ENCODE assay signal across 12 cellular contexts in genomic region chr2:54454548-54454921, GRCh38. TPM values are rescaled to one million over a fixed set of nuclear protein-coding genes. Genes with fewer than 3 reads are reported as not detected.
A peak's percentile ranks its signal among the peaks of the same experiment; 100 is the strongest.
DNase-seq lines count a peak whose midpoint lies in the region; ATAC-seq and TF ChIP-seq lines count a peak whose summit lies in the region.
"Had no signal": no experiment of that assay in that cellular context is flagged by ENCODE, and none has a peak within 500 bp of the region (broad histone marks: within the 10 kb centered on the region; RNA-seq: fewer than 3 reads in every experiment).

No MANE protein-coding gene starts in this region.

- H3K27me3 ChIP-seq in HUES64 (ENCODE audit: insufficient read depth, low read length) (peaks cover 41% of the 10 kb centered on the region), endodermal cell (ENCODE audit: control insufficient read depth, insufficient read depth, low read length, poor library complexity, severe bottlenecking) (peaks cover 6% of the 10 kb centered on the region), neuron (ENCODE audit: insufficient read depth, low read length) (no peaks in the 10 kb centered on the region)

- H3K4me3 ChIP-seq in HUES64 (ENCODE audit: low read length) (peak overlapping the region; percentile 98), endodermal cell (ENCODE audit: low read length) (peak overlapping the region; percentile 95), neuron (ENCODE audit: low read length) (peak overlapping the region; percentile 51)

- DNase-seq in AG09319 (ENCODE audit: extremely low read depth, low read depth): no peak
- DNase-seq in endodermal cell: no peak
- DNase-seq in posterior cingulate gyrus: no peak
- DNase-seq in Kasumi-1 (lab: John Stamatoyannopoulos, UW): no peak
- no peak for DNase-seq in OCI-M2 (lab: John Stamatoyannopoulos, UW; ENCODE audit: unreplicated experiment)
- DNase-seq: central memory CD4-positive, alpha-beta T cell; naive B cell; NCI-H524 had no signal

- H3K36me3 Mint-ChIP-seq in endodermal cell (ENCODE audit: low read depth): no peaks in the 10 kb centered on the region
- H3K36me3 Mint-ChIP-seq: naive B cell had no signal

- intact Hi-C loops in posterior cingulate gyrus (cut with DNase I): loop anchor here (10.0 kb wide), 3 partner anchors 70 to 340 kb away; partner anchors contain the start of gene ACYP2

- H2AFZ ChIP-seq in neuron (ENCODE audit: low read depth, low read length): peak overlapping the region; percentile 24

- WGBS in HUES64: no CpG with 5 or more reads among the region's 2 CpGs
- WGBS in endodermal cell (ENCODE audit: insufficient coverage in 1 of 2, insufficient read length in 1 of 2), 2 experiments: 83 to 91% methylated on average over 1 of the region's 2 CpGs

- H3K36me3 ChIP-seq in HUES64 (ENCODE audit: insufficient read depth, low read length) (no peaks in the 10 kb centered on the region), endodermal cell (ENCODE audit: control insufficient read depth, insufficient read depth, low read length) (no peaks in the 10 kb centered on the region), neuron (ENCODE audit: insufficient read depth, low read length) (no peaks in the 10 kb centered on the region)
- H3K36me3 ChIP-seq: BLaER1 treated with 17β-estradiol and CSF1 and Interleukin-3, amounts not matched to agents 10 nM and 100 nM had no signal

- no peak for ATAC-seq in HG03565 (IDR thresholded peaks at IDR 0.05; ENCODE audit: unreplicated experiment)

- no peaks in the 10 kb centered on the region for H3K9me3 Mint-ChIP-seq in endodermal cell
- H3K9me3 Mint-ChIP-seq: naive B cell had no signal

- H3K27ac ChIP-seq in HUES64 (ENCODE audit: low read depth, low read length) (no peak overlapping the region), endodermal cell (ENCODE audit: low read depth, low read length) (no peak overlapping the region)
- H3K27ac ChIP-seq: BLaER1 treated with 17β-estradiol and CSF1 and Interleukin-3, amounts not matched to agents 10 nM and 100 nM had no signal

- H3K4me1 Mint-ChIP-seq in endodermal cell: peaks cover 19% of the 10 kb centered on the region

- H3K9me3 ChIP-seq in HUES64 (ENCODE audit: insufficient read depth, low read depth, low read length): no peaks in the 10 kb centered on the region
- H3K9me3 ChIP-seq in endodermal cell (ENCODE audit: control insufficient read depth, low read length): no peaks in the 10 kb centered on the region
- no peaks in the 10 kb centered on the region for H3K9me3 ChIP-seq in neuron (ENCODE audit: low read length)
- H3K9me3 ChIP-seq: BLaER1 treated with 17β-estradiol and CSF1 and Interleukin-3, amounts not matched to agents 10 nM and 100 nM had no signal

- TF ChIP-seq CTCF in AG09319 (IDR thresholded peaks at IDR 0.05; ENCODE audit: low read depth, low read length): peak; percentile 6; the same call in 1 of the 2 replicates
- TF ChIP-seq CTCF in endodermal cell (conservative IDR thresholded peaks at IDR 0.05): no peak

- H3K27me3 Mint-ChIP-seq in endodermal cell (ENCODE audit: insufficient read depth): peaks cover 20% of the 10 kb centered on the region

- H3K27ac Mint-ChIP-seq in endodermal cell: no peak overlapping the region
- H3K27ac Mint-ChIP-seq: naive B cell had no signal

- H3K4me1 ChIP-seq in HUES64 (ENCODE audit: insufficient read depth, low read length) (peaks cover 17% of the 10 kb centered on the region), endodermal cell (ENCODE audit: control insufficient read depth, insufficient read depth, low read length) (peaks cover 7% of the 10 kb centered on the region), neuron (ENCODE audit: insufficient read depth, low read length) (peaks cover 14% of the 10 kb centered on the region)

- H3K9ac ChIP-seq in HUES64 (ENCODE audit: low read depth, low read length) (no peak overlapping the region), endodermal cell (ENCODE audit: extremely low read depth, low read length, poor library complexity, severe bottlenecking) (no peak overlapping the region)
- H3K9ac ChIP-seq: BLaER1 treated with 17β-estradiol and CSF1 and Interleukin-3, amounts not matched to agents 10 nM and 100 nM had no signal

- peak overlapping the region; percentile 82 for H3K4me3 Mint-ChIP-seq in endodermal cell

RNA-seq across cellular contexts. Expression of gene SPTBN1, which starts 1.6 kb away (rescaled TPM):
- 65.5 TPM for polyA plus RNA-seq in HUES64 (2013, experiment 1 of 2)
- polyA plus RNA-seq in HUES64 (2013, experiment 2 of 2): 62.8 TPM
- 100 to 1,000 TPM; 179 to 194 TPM for total RNA-seq in endodermal cell
- polyA plus RNA-seq in endodermal cell (2013, experiment 1 of 2): 72.6 TPM
- polyA plus RNA-seq in endodermal cell (2013, experiment 2 of 2): 73.2 TPM
